8 cellular contexts compared by ENCODE assay signal in the genomic region with DNA sequence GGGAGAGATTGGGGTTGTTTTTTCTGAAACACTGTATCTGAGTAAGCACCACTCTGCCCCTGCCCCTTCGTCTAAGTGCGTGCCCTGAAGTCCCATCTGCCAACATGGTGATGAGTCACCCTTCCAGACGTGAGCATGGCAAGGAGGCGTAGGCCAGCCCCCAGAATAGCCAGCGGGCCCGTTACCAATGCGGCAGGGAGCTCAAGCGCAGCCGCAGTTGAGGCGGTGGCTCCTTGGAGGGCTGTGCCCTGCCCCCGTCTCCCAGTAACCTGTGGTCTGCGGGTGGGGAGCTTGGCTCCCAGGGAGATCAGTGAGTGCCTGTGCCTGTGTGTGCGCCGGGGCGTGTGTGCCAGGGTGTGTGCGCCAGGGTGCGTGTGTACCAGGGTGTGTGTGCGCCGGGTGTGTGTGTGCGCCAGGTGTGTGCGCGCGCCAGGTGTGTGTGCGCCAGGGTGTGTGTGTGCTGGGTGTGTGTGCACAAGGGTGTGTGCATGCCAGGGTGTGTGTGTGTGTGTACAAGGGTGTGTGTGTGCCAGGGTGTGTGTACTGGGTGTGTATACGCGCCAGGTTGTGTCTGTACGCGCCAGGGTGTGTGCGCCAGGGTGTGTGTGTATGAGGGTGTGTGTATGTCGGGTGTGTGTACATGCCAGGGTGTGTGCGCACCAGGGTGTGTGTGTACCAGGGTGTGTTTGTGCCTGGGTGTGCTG.
DNase-seq lines count a peak whose midpoint lies in the region; FAIRE-seq and TF ChIP-seq lines count a peak whose summit lies in the region.

No MANE protein-coding gene starts in this region.

- H3K4me2 ChIP-seq in BLaER1: peak overlapping the region; percentile 95

- H3K4me3 ChIP-seq in BLaER1: no peak overlapping the region
- H3K4me3 ChIP-seq in kidney (ENCODE audit: low read length in 2 of 2): no peak overlapping the region
- no peak overlapping the region for H3K4me3 ChIP-seq in testis
- H3K4me3 ChIP-seq in H7 (ENCODE audit: insufficient read depth, low read depth, low read length): no peak overlapping the region
- no peak overlapping the region for H3K4me3 ChIP-seq in small intestine (ENCODE audit: low read depth in 1 of 2, low read length in 2 of 2)

- H3K9me3 ChIP-seq in BLaER1 (no peaks in the 10 kb centered on the region), kidney (ENCODE audit: control insufficient read depth in 1 of 2, low read length in 2 of 2) (no peaks in the 10 kb centered on the region), testis (no peaks in the 10 kb centered on the region), small intestine (ENCODE audit: control insufficient read depth, low read depth) (no peaks in the 10 kb centered on the region)

- no peak for TF ChIP-seq POLR2A in testis (IDR thresholded peaks at IDR 0.05)

- no peak for FAIRE-seq in kidney (lab: Jason Lieb, UNC)
- no peak for FAIRE-seq in small intestine (lab: Jason Lieb, UNC)

- TF ChIP-seq CTCF in nephron (IDR thresholded peaks at IDR 0.05; ENCODE audit: unreplicated experiment in 3 of 3) (no peak), kidney (IDR thresholded peaks at IDR 0.05; ENCODE audit: borderline replicate concordance, extremely low read depth, insufficient read depth) (no peak), testis (IDR thresholded peaks at IDR 0.05) (no peak)

- intact Hi-C loops in kidney (cut with DNase I) (no loop called here), testis (cut with DNase I; ENCODE audit: low total_unique reads) (no loop called here)

- DNase-seq in NCI-H460 (ENCODE audit: extremely low read depth, low read depth) (peak; percentile 74), kidney (no peak), testis (no peak), H7 (no peak), small intestine (no peak)
- DNase-seq in activated T-helper 9 cell treated with anti-CD3 and anti-CD28 coated beads, Interleukin-2, amount 50 U/mL, for 16 hours (ENCODE audit: low read depth): peak; percentile 49

- H3K4me3 Mint-ChIP-seq in nephron: no peak overlapping the region

- WGBS in testis, 2 donors: 89 to 93% methylated on average over 13 to 31 of the region's 31 CpGs
- 89 to 95% (median 90%) methylated on average over 30 to 31 of the region's 31 CpGs for WGBS in small intestine, 3 donors

- peaks cover 100% of the 10 kb centered on the region for H4K20me1 ChIP-seq in BLaER1

- H3K9ac ChIP-seq in BLaER1: no peak overlapping the region
- H3K9ac ChIP-seq in kidney (ENCODE audit: low read length in 2 of 2): no peak overlapping the region

- no peaks in the 10 kb centered on the region for H3K9me3 Mint-ChIP-seq in nephron

- no peak overlapping the region for H3K27ac ChIP-seq in BLaER1
- no peak overlapping the region for H3K27ac ChIP-seq in kidney (ENCODE audit: low read depth in 2 of 2, low read length in 2 of 2)
- no peak overlapping the region for H3K27ac ChIP-seq in testis
- no peak overlapping the region for H3K27ac ChIP-seq in small intestine (ENCODE audit: low read depth in 1 of 2, low read length in 1 of 2)

- H3K27ac Mint-ChIP-seq in nephron: peak overlapping the region in 2 of 3 experiments; percentile 5 to 33

- peaks cover 47% of the 10 kb centered on the region for H3K4me1 Mint-ChIP-seq in nephron

- H3K27me3 Mint-ChIP-seq in nephron (ENCODE audit: low read depth): no peaks in the 10 kb centered on the region

- H3K36me3 ChIP-seq in BLaER1: peaks cover 64% of the 10 kb centered on the region
- H3K36me3 ChIP-seq in kidney (ENCODE audit: control insufficient read depth in 1 of 2, insufficient read depth in 2 of 2, low read length in 2 of 2): peaks cover 9 to 10% of the 10 kb centered on the region in 2 donors
- H3K36me3 ChIP-seq in testis (ENCODE audit: low read depth, missing control alignments): no peaks in the 10 kb centered on the region
- peaks cover 2% of the 10 kb centered on the region for H3K36me3 ChIP-seq in H7 (replicated peaks; ENCODE audit: control insufficient read depth, insufficient read depth, low read length)
- H3K36me3 ChIP-seq in small intestine (ENCODE audit: control insufficient read depth in 2 of 2, insufficient read depth in 2 of 2, low read length in 2 of 2): peaks cover 0 to 4% of the 10 kb centered on the region in 2 donors

- H3K36me3 Mint-ChIP-seq in nephron (ENCODE audit: low read depth): peaks cover 50% of the 10 kb centered on the region

- H3K4me1 ChIP-seq in BLaER1 (peaks cover 82% of the 10 kb centered on the region), kidney (ENCODE audit: control insufficient read depth in 1 of 2, insufficient read depth in 1 of 2, low read depth in 1 of 2, low read length in 2 of 2) (no peaks in the 10 kb centered on the region), testis (no peaks in the 10 kb centered on the region), small intestine (ENCODE audit: control insufficient read depth in 2 of 2, insufficient read depth in 1 of 2, low read depth in 1 of 2, low read length in 1 of 2) (no peaks in the 10 kb centered on the region)

- H3K27me3 ChIP-seq in BLaER1: peaks cover 31% of the 10 kb centered on the region
- no peaks in the 10 kb centered on the region for H3K27me3 ChIP-seq in testis
- no peaks in the 10 kb centered on the region for H3K27me3 ChIP-seq in H7 (ENCODE audit: control insufficient read depth, insufficient read depth, low read length)
- no peaks in the 10 kb centered on the region for H3K27me3 ChIP-seq in small intestine (ENCODE audit: control insufficient read depth in 2 of 2, insufficient read depth in 2 of 2, low read length in 2 of 2)

Comparison
In these comparisons a context has a peak if more than half of its experiments do, and no peak if none do; other contexts are left out.
1. DNase-seq: peak in NCI-H460 (single experiment) and activated T-helper 9 cell treated with anti-CD3 and anti-CD28 coated beads, Interleukin-2, amount 50 U/mL, for 16 hours (single experiment); none in kidney (single experiment), testis (single experiment), H7 (single experiment) and small intestine (single experiment).